Comparison of ENCODE assay signal across 8 cellular contexts in the genomic region with DNA sequence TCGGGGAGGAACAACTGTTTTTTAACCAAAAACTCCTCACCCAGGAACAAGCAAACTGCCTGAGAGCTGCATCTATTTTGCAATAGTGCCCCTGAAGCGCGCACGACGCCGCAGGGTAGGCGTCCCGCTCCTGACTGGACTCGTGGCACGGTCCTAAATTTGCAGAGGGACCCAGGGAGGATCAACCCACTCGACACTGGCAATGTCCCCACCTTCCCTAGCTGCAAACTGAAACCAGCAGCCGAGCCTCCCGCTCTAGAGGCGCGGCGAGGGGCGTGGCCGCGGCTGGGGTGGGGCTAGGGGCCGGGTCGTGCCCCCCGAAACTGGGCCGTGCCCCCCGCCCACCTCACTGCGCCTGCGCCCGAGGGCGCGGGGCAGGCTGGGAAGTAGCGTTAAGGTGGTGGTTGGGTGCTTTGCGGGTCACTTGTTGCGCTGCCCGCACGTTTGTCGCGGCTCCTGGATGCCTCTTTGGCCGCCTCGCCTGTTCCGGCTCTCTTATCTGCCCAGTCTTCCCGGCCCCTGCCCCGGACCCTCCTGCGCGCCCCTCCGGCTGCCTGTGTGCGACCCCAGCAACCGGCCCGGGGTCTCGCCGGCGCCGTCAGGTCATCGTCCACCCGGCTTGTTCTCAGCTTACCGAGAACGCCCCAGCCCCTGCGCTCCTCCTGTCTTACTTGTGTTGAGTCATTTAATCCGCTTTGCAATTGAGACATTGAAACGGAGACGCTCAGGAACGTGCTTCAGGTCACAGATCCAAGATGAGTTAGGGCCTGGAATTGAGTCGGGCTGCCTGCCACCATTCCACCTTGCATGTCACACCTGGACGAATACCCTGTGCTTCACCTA. TPM values are rescaled to one million over a fixed set of nuclear protein-coding genes. Genes with fewer than 3 reads are reported as not detected.
DNase-seq lines count a peak whose midpoint lies in the region; ATAC-seq and TF ChIP-seq lines count a peak whose summit lies in the region.

No MANE protein-coding gene starts in this region.

- under 1% methylated on average over 39 of the region's 62 CpGs for WGBS in right lobe of liver (ENCODE audit: insufficient coverage, low coverage, low lambda C conversion rate, missing lambda C conversion rate)

- TF ChIP-seq POLR2A in right lobe of liver (IDR thresholded peaks at IDR 0.05) = peak; percentile 92

- peaks cover 0 to 9% (median 0%) of the 10 kb centered on the region in 4 donors for H3K4me1 ChIP-seq in right lobe of liver

- ATAC-seq in HG03439 (IDR thresholded peaks at IDR 0.05; ENCODE audit: unreplicated experiment) = peak; percentile 90
- ATAC-seq in right lobe of liver = peak; percentile 98 to 99 (median 99)

- peak overlapping the region; percentile 70 to 87 (median 83) for H3K27ac ChIP-seq in right lobe of liver

- TF ChIP-seq CTCF in right lobe of liver (IDR thresholded peaks at IDR 0.05) = no peak

- H3K9me3 ChIP-seq in right lobe of liver = no peaks in the 10 kb centered on the region

- DNase-seq in C1 segment of cervical spinal cord (lab: John Stamatoyannopoulos, UW) (peak; percentile 31 to 90 (median 68)), GM19240 (ENCODE audit: insufficient read length, low spot score) (peak; percentile 84), NCI-H748 (lab: John Stamatoyannopoulos, UW; ENCODE audit: unreplicated experiment) (peak; percentile 94), dermis blood vessel endothelial cell (peak; percentile 71), right lobe of liver (peak; percentile 93 to 97 (median 95))
- peak; percentile 82 to 84 for DNase-seq in activated CD4-positive, alpha-beta T cell treated with anti-CD3 and anti-CD28 coated beads, Interleukin-2, amount 50 U/mL, for 4 hours
- DNase-seq in stimulated activated CD4-positive, alpha-beta T cell treated with anti-CD3 and anti-CD28 coated beads, Interleukin-4, amount 100 ng/mL, for 24 hours = peak; percentile 89

- no peaks in the 10 kb centered on the region for H3K36me3 ChIP-seq in right lobe of liver

- intact Hi-C loops in right lobe of liver (cut with DNase I) = no loop called here

- no peaks in the 10 kb centered on the region for H3K27me3 ChIP-seq in right lobe of liver

- peak overlapping the region; percentile 46 to 95 (median 78) for H3K4me3 ChIP-seq in right lobe of liver

RNA-seq across cellular contexts. Expression of a gene that starts 37.9 kb away (rescaled TPM):
- total RNA-seq in dermis blood vessel endothelial cell (62.8 and 99.5 TPM in 2 replicates), right lobe of liver (10 to 100 TPM; 32.1 to 61.9 (median 50.4) TPM)

Comparison
In these comparisons a context has a peak if more than half of its experiments do, and no peak if none do; other contexts are left out.
1. Peak in every context shown above with its lines: DNase-seq, ATAC-seq, H3K4me3 ChIP-seq and H3K27ac ChIP-seq.